27 cellular contexts compared by ENCODE assay signal in genomic region chr1:228362884-228363450, GRCh38. TPM values are rescaled to one million over a fixed set of nuclear protein-coding genes. Genes with fewer than 3 reads are reported as not detected.
"Had no signal": no experiment of that assay in that cellular context is flagged by ENCODE, and none has a peak within 500 bp of the region (broad histone marks: within the 10 kb centered on the region; RNA-seq: fewer than 3 reads in every experiment).

No MANE protein-coding gene starts in this region.

- H3K27me3 ChIP-seq: colonic mucosa, foreskin keratinocyte, upper lobe of left lung had no signal

- H3K4me1 ChIP-seq: colonic mucosa, foreskin keratinocyte, upper lobe of left lung had no signal

- H3K9me3 ChIP-seq: colonic mucosa, esophagus muscularis mucosa, psoas muscle, thoracic aorta, tibial nerve, upper lobe of left lung had no signal

- ATAC-seq: foreskin keratinocyte; left colon; left ventricle myocardium superior; natural killer cell treated with Interleukin-12 subunit alpha and Interleukin-12 subunit beta and Interleukin-15 and Interleukin-18, amount 100 ng/mL, for 72 hours; right cardiac atrium; stimulated activated naive B cell treated with anti-CD40 and anti-IgM and Interleukin-4, amounts not matched to agents 10 μg/mL and 1 μg/mL and 100 μg/mL, for 72 hours had no signal

- H3K36me3 ChIP-seq: colonic mucosa, esophagus muscularis mucosa, thoracic aorta, tibial nerve, upper lobe of left lung had no signal

- H3K4me3 Mint-ChIP-seq: dendritic cell treated with granulocyte-macrophage colony-stimulating factor and Interleukin-4, amounts not matched to agents 40 ng/mL and 50 ng/mL, for 4 days; immature natural killer cell; memory B cell; naive B cell; natural killer cell treated with Interleukin-12 subunit alpha and Interleukin-12 subunit beta and Interleukin-15 and Interleukin-18, amount 100 ng/mL, for 72 hours; neural crest cell; stimulated activated naive B cell treated with anti-CD40 and anti-IgM and Interleukin-4, amounts not matched to agents 10 μg/mL and 1 μg/mL and 100 μg/mL, for 72 hours; stimulated activated naive CD8-positive, alpha-beta T cell treated with anti-CD3 and anti-CD28 coated beads, Interleukin-15, Interleukin-2, amounts not matched to agents 100 ng/mL and 50 ng/mL, for 24 hours had no signal

- H3K4me3 ChIP-seq: colonic mucosa, esophagus muscularis mucosa, lung, psoas muscle, thoracic aorta, tibial nerve, upper lobe of left lung had no signal

- H3K4me1 Mint-ChIP-seq: memory B cell; neural crest cell; stimulated activated naive B cell treated with anti-CD40 and anti-IgM and Interleukin-4, amounts not matched to agents 10 μg/mL and 1 μg/mL and 100 μg/mL, for 72 hours had no signal

- H3K27ac ChIP-seq: colonic mucosa, esophagus muscularis mucosa, foreskin keratinocyte, thoracic aorta, tibial nerve, upper lobe of left lung had no signal

- H3K36me3 Mint-ChIP-seq: immature natural killer cell; memory B cell; naive B cell; natural killer cell treated with Interleukin-12 subunit alpha and Interleukin-12 subunit beta and Interleukin-15 and Interleukin-18, amount 100 ng/mL, for 72 hours; stimulated activated naive B cell treated with anti-CD40 and anti-IgM and Interleukin-4, amounts not matched to agents 10 μg/mL and 1 μg/mL and 100 μg/mL, for 72 hours had no signal

- H3K27me3 Mint-ChIP-seq: dendritic cell treated with granulocyte-macrophage colony-stimulating factor and Interleukin-4, amounts not matched to agents 40 ng/mL and 50 ng/mL, for 4 days; naive B cell; natural killer cell treated with Interleukin-12 subunit alpha and Interleukin-12 subunit beta and Interleukin-15 and Interleukin-18, amount 100 ng/mL, for 72 hours; stimulated activated naive CD8-positive, alpha-beta T cell treated with anti-CD3 and anti-CD28 coated beads, Interleukin-15, Interleukin-2, amounts not matched to agents 100 ng/mL and 50 ng/mL, for 24 hours had no signal

- DNase-seq: colonic mucosa; effector memory CD4-positive, alpha-beta T cell; foreskin keratinocyte; hypothalamus; immature natural killer cell; islet precursor cell; kidney glomerular epithelial cell; left colon; naive B cell; small intestine; stimulated activated CD4-positive, alpha-beta T cell treated with anti-CD3 and anti-CD28 coated beads, Interleukin-15, amount 100 ng/mL, for 24 hours; stimulated activated CD4-positive, alpha-beta T cell treated with anti-CD3 and anti-CD28 coated beads, Interleukin-2, amount 100 ng/mL, for 48 hours; stimulated activated naive B cell treated with anti-CD40 and anti-IgM and Interleukin-4, amounts not matched to agents 10 μg/mL and 1 μg/mL and 100 μg/mL, for 72 hours had no signal

- H3K27ac Mint-ChIP-seq: dendritic cell treated with granulocyte-macrophage colony-stimulating factor and Interleukin-4, amounts not matched to agents 40 ng/mL and 50 ng/mL, for 4 days; immature natural killer cell; memory B cell; naive B cell; natural killer cell treated with Interleukin-12 subunit alpha and Interleukin-12 subunit beta and Interleukin-15 and Interleukin-18, amount 100 ng/mL, for 72 hours; stimulated activated naive B cell treated with anti-CD40 and anti-IgM and Interleukin-4, amounts not matched to agents 10 μg/mL and 1 μg/mL and 100 μg/mL, for 72 hours; stimulated activated naive CD8-positive, alpha-beta T cell treated with anti-CD3 and anti-CD28 coated beads, Interleukin-15, Interleukin-2, amounts not matched to agents 100 ng/mL and 50 ng/mL, for 24 hours had no signal

- H3K9me3 Mint-ChIP-seq: dendritic cell treated with granulocyte-macrophage colony-stimulating factor and Interleukin-4, amounts not matched to agents 40 ng/mL and 50 ng/mL, for 4 days; immature natural killer cell; memory B cell; naive B cell; natural killer cell treated with Interleukin-12 subunit alpha and Interleukin-12 subunit beta and Interleukin-15 and Interleukin-18, amount 100 ng/mL, for 72 hours; neural crest cell; stimulated activated naive B cell treated with anti-CD40 and anti-IgM and Interleukin-4, amounts not matched to agents 10 μg/mL and 1 μg/mL and 100 μg/mL, for 72 hours; stimulated activated naive CD8-positive, alpha-beta T cell treated with anti-CD3 and anti-CD28 coated beads, Interleukin-15, Interleukin-2, amounts not matched to agents 100 ng/mL and 50 ng/mL, for 24 hours had no signal

RNA-seq across cellular contexts. Expression of gene TRIM17, which starts 53.7 kb away (rescaled TPM):
- total RNA-seq: endothelial cell of umbilical vein, esophagus muscularis mucosa, psoas muscle had no signal
- polyA plus RNA-seq: endothelial cell of umbilical vein had no signal
